Comparison of ENCODE assay signal across 14 cellular contexts in the genomic region with DNA sequence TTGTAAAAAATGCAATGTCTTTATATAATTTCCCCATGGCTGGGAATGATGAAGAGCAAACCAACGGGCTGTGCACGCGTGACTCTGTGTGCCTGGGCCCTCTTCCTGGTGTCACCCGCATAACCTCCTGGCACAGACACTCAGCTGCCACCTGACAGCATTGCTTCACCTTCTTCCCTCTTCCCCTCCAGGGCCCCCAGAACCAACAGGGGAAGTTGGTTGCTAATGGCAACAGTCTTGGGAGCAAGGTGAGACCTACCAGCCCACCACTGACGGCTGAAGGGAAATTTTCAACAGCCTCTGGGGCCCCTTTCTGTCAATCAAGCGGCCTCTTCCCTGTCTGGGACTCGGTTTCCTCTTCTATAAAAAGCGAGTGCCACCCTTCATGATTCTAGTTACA. TPM values are rescaled to one million over a fixed set of nuclear protein-coding genes. Genes with fewer than 3 reads are reported as not detected.
DNase-seq lines count a peak whose midpoint lies in the region; ATAC-seq and TF ChIP-seq lines count a peak whose summit lies in the region.
"Had no signal": no experiment of that assay in that cellular context is flagged by ENCODE, and none has a peak within 500 bp of the region (broad histone marks: within the 10 kb centered on the region; RNA-seq: fewer than 3 reads in every experiment).

No MANE protein-coding gene starts in this region.

- H3K36me3 ChIP-seq in gastrocnemius medialis = no peaks in the 10 kb centered on the region
- peaks cover 0 to 8% (median 0%) of the 10 kb centered on the region in 6 donors for H3K36me3 ChIP-seq in spleen

- no peaks in the 10 kb centered on the region for H3K9me3 Mint-ChIP-seq in activated naive CD8-positive, alpha-beta T cell treated with anti-CD3 and anti-CD28 coated beads for 36 hours

- H3K4me1 Mint-ChIP-seq in activated naive CD8-positive, alpha-beta T cell treated with anti-CD3 and anti-CD28 coated beads for 36 hours = peaks cover 66% of the 10 kb centered on the region

- H3K27me3 Mint-ChIP-seq in activated naive CD8-positive, alpha-beta T cell treated with anti-CD3 and anti-CD28 coated beads for 36 hours = no peaks in the 10 kb centered on the region

- intact Hi-C loops in gastrocnemius medialis (cut with DNase I; ENCODE audit: low total_unique reads) (no loop called here), spleen (cut with DNase I; ENCODE audit: low total_unique reads) (no loop called here)

- TF ChIP-seq CTCF in GM13976 (IDR thresholded peaks at IDR 0.05; ENCODE audit: borderline replicate concordance, control extremely low read depth, extremely low read depth, insufficient read depth, missing control alignments) (no peak), gastrocnemius medialis (IDR thresholded peaks at IDR 0.05 in 4 of 5, conservative IDR thresholded peaks at IDR 0.05 in 1 of 5) (no peak), spleen (IDR thresholded peaks at IDR 0.05 in 8 of 11, conservative IDR thresholded peaks at IDR 0.05 in 3 of 11) (no peak), foreskin fibroblast (IDR thresholded peaks at IDR 0.05; ENCODE audit: low read depth, low read length) (no peak)

- in situ Hi-C loops in GM13976 (cut with MboI; ENCODE audit: low sequenced_read_pairs, unreplicated experiment) (no loop called here), gastrocnemius medialis (cut with MboI; ENCODE audit: low sequenced_read_pairs in 4 of 4) (no loop called here)

- H3K27me3 ChIP-seq in gastrocnemius medialis (no peaks in the 10 kb centered on the region), spleen (replicated peaks in 1 of 7) (no peaks in the 10 kb centered on the region)

- WGBS in spleen, 5 donors = 30 to 64% (median 44%) methylated on average over 8 of the region's 8 CpGs

- peak overlapping the region; percentile 74 for H3K27ac Mint-ChIP-seq in activated naive CD8-positive, alpha-beta T cell treated with anti-CD3 and anti-CD28 coated beads for 36 hours

- H3K4me1 ChIP-seq in gastrocnemius medialis (peaks cover 81 to 83% of the 10 kb centered on the region in 2 donors), spleen (peaks cover 1 to 80% (median 66%) of the 10 kb centered on the region in 6 donors)

- H3K27ac ChIP-seq in gastrocnemius medialis (peak overlapping the region in 3 of 4 donors; percentile 2 to 86 (median 39)), spleen (no peak overlapping the region)
- H3K27ac ChIP-seq: KMS-11 had no signal

- ATAC-seq in gastrocnemius medialis = no peak
- ATAC-seq: HCT116, PC-3 had no signal

- DNase-seq in GM13976 (ENCODE audit: low spot score) = peak; percentile 57
- peak; percentile 44 to 72 for DNase-seq in Kasumi-1 (lab: John Stamatoyannopoulos, UW)
- peak; percentile 49 for DNase-seq in activated naive CD8-positive, alpha-beta T cell treated with anti-CD3 and anti-CD28 coated beads for 36 hours
- no peak for DNase-seq in gastrocnemius medialis
- DNase-seq in spleen = no peak
- DNase-seq in NCI-H2196 (lab: John Stamatoyannopoulos, UW; ENCODE audit: unreplicated experiment) = no peak
- DNase-seq in foreskin fibroblast = no peak
- DNase-seq: amygdala; islet precursor cell; NCI-H2081; PC-3; stimulated activated CD4-positive, alpha-beta T cell treated with anti-CD3 and anti-CD28 coated beads, Interleukin-4, amount 100 ng/mL, for 4 hours had no signal

- no peaks in the 10 kb centered on the region for H3K9me3 ChIP-seq in gastrocnemius medialis
- H3K9me3 ChIP-seq in spleen = no peaks in the 10 kb centered on the region

- H3K4me3 ChIP-seq in gastrocnemius medialis (no peak overlapping the region), spleen (no peak overlapping the region), foreskin fibroblast (ENCODE audit: low read depth in 1 of 2, low read length in 2 of 2) (no peak overlapping the region)

- H3K4me3 Mint-ChIP-seq in activated naive CD8-positive, alpha-beta T cell treated with anti-CD3 and anti-CD28 coated beads for 36 hours = peak overlapping the region; percentile 46

- TF ChIP-seq POLR2A in gastrocnemius medialis (IDR thresholded peaks at IDR 0.05) (no peak), spleen (IDR thresholded peaks at IDR 0.05) (no peak)

- peaks cover 11% of the 10 kb centered on the region for H3K36me3 Mint-ChIP-seq in activated naive CD8-positive, alpha-beta T cell treated with anti-CD3 and anti-CD28 coated beads for 36 hours

RNA-seq across cellular contexts. Expression of gene SSBP3, which starts 33.2 kb away (rescaled TPM):
- total RNA-seq in activated naive CD8-positive, alpha-beta T cell treated with anti-CD3 and anti-CD28 coated beads for 36 hours = 10 to 100 TPM; 62.8 to 65.4 TPM
- total RNA-seq in gastrocnemius medialis = 10 to 100 TPM in 3 of 4 donors, 1 to 10 TPM in 1; 3.6 to 21.0 (median 14.9) TPM
- 10 to 100 TPM; 24.4 to 73.5 (median 55.4) TPM for total RNA-seq in spleen
- polyA plus RNA-seq in spleen = 10 to 100 TPM; 14.4 to 22.1 (median 14.9) TPM

Comparison
In these comparisons a context has a peak if more than half of its experiments do, and no peak if none do; other contexts are left out.
1. DNase-seq: peak in GM13976 (single experiment), Kasumi-1 (2 of 2) and activated naive CD8-positive, alpha-beta T cell treated with anti-CD3 and anti-CD28 coated beads for 36 hours (single experiment); none in gastrocnemius medialis (0 of 2), spleen (single experiment), NCI-H2196 (single experiment) and foreskin fibroblast (0 of 2).
2. H3K27ac ChIP-seq: peak in gastrocnemius medialis (3 of 4); none in spleen (0 of 8).